Comparison of ENCODE assay signal across 13 cellular contexts in the genomic region with DNA sequence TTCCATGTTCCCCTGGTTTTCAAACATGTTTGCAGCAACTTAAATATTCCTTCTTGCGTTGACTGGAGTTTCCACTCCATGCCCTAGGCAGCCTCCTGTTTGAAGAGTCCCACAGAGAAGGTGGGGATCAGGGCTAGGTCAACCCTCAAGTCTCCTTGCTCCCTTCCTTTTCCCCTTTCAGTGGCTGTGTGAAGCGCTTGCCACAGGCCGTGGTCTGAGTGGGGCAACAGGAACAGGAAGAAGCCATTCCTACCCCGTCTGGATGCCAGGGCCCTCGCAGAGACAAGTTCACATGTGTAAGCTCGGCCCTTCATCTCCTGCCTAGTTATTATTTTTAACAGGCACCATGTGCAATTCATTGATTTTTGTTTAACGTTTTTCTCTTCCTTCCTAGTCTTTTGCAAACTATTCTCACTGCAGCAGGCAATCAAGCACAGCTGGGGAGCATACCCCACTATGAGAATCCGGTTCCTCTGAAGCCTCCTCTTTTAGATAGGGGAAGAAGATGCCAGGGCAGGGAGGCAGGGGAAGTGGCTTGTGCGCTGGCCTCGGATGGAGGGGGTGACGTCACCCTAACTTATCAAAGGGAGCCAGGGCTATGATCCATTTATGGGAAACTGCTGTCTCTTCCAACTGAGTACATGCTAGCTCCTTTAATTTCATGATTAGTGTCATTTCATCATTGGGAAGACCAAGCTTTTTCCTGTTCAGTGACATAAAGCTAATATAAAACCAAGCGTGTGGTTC.
DNase-seq lines count a peak whose midpoint lies in the region; ATAC-seq and TF ChIP-seq lines count a peak whose summit lies in the region.
"Had no signal": no experiment of that assay in that cellular context is flagged by ENCODE, and none has a peak within 500 bp of the region (broad histone marks: within the 10 kb centered on the region; RNA-seq: fewer than 3 reads in every experiment).

No MANE protein-coding gene starts in this region.

- no peaks in the 10 kb centered on the region for H3K9me3 ChIP-seq in right atrium auricular region
- H3K9me3 ChIP-seq in prostate gland = no peaks in the 10 kb centered on the region

- DNase-seq in AML-193 (lab: John Stamatoyannopoulos, UW) (peak; percentile 7 to 18), HL-60 (ENCODE audit: low read depth in 1 of 2, low spot score in 1 of 2) (peak; percentile 70 to 87), SKM-1 (lab: John Stamatoyannopoulos, UW; ENCODE audit: unreplicated experiment) (peak; percentile 86), right atrium auricular region (ENCODE audit: low spot score) (peak; percentile 58), prostate gland (ENCODE audit: low spot score) (no peak), ecto neural progenitor cell (ENCODE audit: low spot score) (no peak), NCI-H2196 treated with DMSO at 0.1 percent for 48 hours (lab: John Stamatoyannopoulos, UW; ENCODE audit: unreplicated experiment) (no peak)
- DNase-seq: H9; NCI-H187 treated with DMSO at 0.1 percent for 48 hours; stimulated activated CD4-positive, alpha-beta T cell treated with anti-CD3 and anti-CD28 coated beads, Interleukin-4, amount 100 ng/mL, for 1 hour; stimulated activated naive CD8-positive, alpha-beta T cell treated with anti-CD3 and anti-CD28 coated beads, Interleukin-15, Interleukin-2, amounts not matched to agents 100 U/mL and 50 U/mL, for 24 hours; T-helper 17 cell had no signal

- H3K36me3 ChIP-seq in right atrium auricular region (no peaks in the 10 kb centered on the region), prostate gland (no peaks in the 10 kb centered on the region)

- H3K4me1 ChIP-seq in right atrium auricular region = no peaks in the 10 kb centered on the region
- no peaks in the 10 kb centered on the region for H3K4me1 ChIP-seq in prostate gland (replicated peaks)

- H3K27me3 ChIP-seq in HL-60 (ENCODE audit: insufficient read depth, poor library complexity, severe bottlenecking) (no peaks in the 10 kb centered on the region), right atrium auricular region (no peaks in the 10 kb centered on the region), prostate gland (replicated peaks; ENCODE audit: insufficient read depth) (no peaks in the 10 kb centered on the region)

- intact Hi-C loops in prostate gland (cut with DNase I) = no loop called here

- TF ChIP-seq CTCF in HL-60 (IDR thresholded peaks at IDR 0.05; ENCODE audit: insufficient read depth, low read length) = no peak
- no peak for TF ChIP-seq CTCF in right atrium auricular region (IDR thresholded peaks at IDR 0.05)
- TF ChIP-seq CTCF in prostate gland (IDR thresholded peaks at IDR 0.05) = no peak

- H3K4me3 ChIP-seq in HL-60 (replicated peaks; ENCODE audit: insufficient read depth, low read length) (no peak overlapping the region), right atrium auricular region (no peak overlapping the region), prostate gland (no peak overlapping the region)

- TF ChIP-seq POLR2A in prostate gland (IDR thresholded peaks at IDR 0.05) = no peak

- no peak for ATAC-seq in HG02884 (IDR thresholded peaks at IDR 0.05; ENCODE audit: unreplicated experiment)
- ATAC-seq: stimulated activated naive CD8-positive, alpha-beta T cell treated with anti-CD3 and anti-CD28 coated beads, Interleukin-15, Interleukin-2, amounts not matched to agents 100 U/mL and 50 U/mL, for 24 hours; T-helper 17 cell had no signal

- WGBS in prostate gland = 44% methylated on average over 12 of the region's 12 CpGs

- H3K27ac ChIP-seq in HL-60 (replicated peaks) (peak overlapping the region; percentile 49), right atrium auricular region (no peak overlapping the region), prostate gland (no peak overlapping the region)

Comparison
In these comparisons a context has a peak if more than half of its experiments do, and no peak if none do; other contexts are left out.
1. DNase-seq: peak in AML-193 (2 of 2), HL-60 (2 of 2), SKM-1 (single experiment) and right atrium auricular region (single experiment); none in prostate gland (single experiment), ecto neural progenitor cell (single experiment) and NCI-H2196 treated with DMSO at 0.1 percent for 48 hours (single experiment).